Comparison of ENCODE assay signal across 11 cellular contexts in the genomic region with DNA sequence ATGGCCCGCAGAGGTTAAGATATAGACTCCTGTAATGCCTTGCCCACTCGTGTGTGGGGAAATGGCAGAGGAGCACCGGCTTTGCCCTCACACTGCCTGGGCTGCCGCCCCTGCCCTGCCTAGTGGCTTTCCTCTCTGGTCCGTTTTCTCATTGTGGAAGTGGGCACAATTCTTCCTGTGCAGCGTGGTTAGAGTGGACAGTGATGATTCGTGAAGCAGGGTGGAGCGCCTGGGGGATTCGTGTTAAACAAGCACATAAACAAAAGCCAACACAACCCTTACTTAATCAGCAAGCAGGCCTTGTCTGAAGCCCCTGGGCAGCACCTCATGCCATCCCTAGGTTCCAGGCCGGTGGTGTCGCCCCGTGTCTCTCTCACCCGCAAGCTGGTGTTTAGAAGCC.
DNase-seq lines count a peak whose midpoint lies in the region; ATAC-seq, FAIRE-seq and TF ChIP-seq lines count a peak whose summit lies in the region.
"Had no signal": no experiment of that assay in that cellular context is flagged by ENCODE, and none has a peak within 500 bp of the region (broad histone marks: within the 10 kb centered on the region; RNA-seq: fewer than 3 reads in every experiment).

No MANE protein-coding gene starts in this region.

- H3K4me1 Mint-ChIP-seq in HFFc6 (ENCODE audit: low read depth) = peaks cover 71% of the 10 kb centered on the region
- H3K4me1 Mint-ChIP-seq in central memory CD8-positive, alpha-beta T cell = peaks cover 73% of the 10 kb centered on the region

- peak overlapping the region; percentile 9; the same call in 1 of the 2 replicates for H3K4me3 Mint-ChIP-seq in HFFc6
- H3K4me3 Mint-ChIP-seq in central memory CD8-positive, alpha-beta T cell = peak overlapping the region; percentile 60

- no peak for DNase-seq in HFFc6
- no peak for DNase-seq in central memory CD8-positive, alpha-beta T cell (ENCODE audit: low spot score in 2 of 2)
- DNase-seq in osteoblast (ENCODE audit: insufficient read length, low spot score, missing footprints) = no peak
- no peak for DNase-seq in GM19239 (ENCODE audit: insufficient read length, low spot score)
- DNase-seq in amniotic stem cell (lab: John Stamatoyannopoulos, UW) = no peak
- no peak for DNase-seq in NK-92 (lab: John Stamatoyannopoulos, UW; ENCODE audit: unreplicated experiment)
- DNase-seq in left lung = no peak
- DNase-seq: SIG-M5, trophoblast cell had no signal

- peaks cover 16% of the 10 kb centered on the region for H3K9me3 Mint-ChIP-seq in HFFc6
- no peaks in the 10 kb centered on the region for H3K9me3 Mint-ChIP-seq in central memory CD8-positive, alpha-beta T cell

- H2AFZ ChIP-seq in osteoblast (ENCODE audit: low read length) = no peak overlapping the region

- H3K4me3 ChIP-seq in BLaER1 (no peak overlapping the region; the same call in 1 of the 2 replicates), osteoblast (ENCODE audit: insufficient read depth, low read length) (no peak overlapping the region), left lung (no peak overlapping the region)

- H3K36me3 Mint-ChIP-seq in HFFc6 (ENCODE audit: low read depth) = peaks cover 36% of the 10 kb centered on the region
- peaks cover 13% of the 10 kb centered on the region for H3K36me3 Mint-ChIP-seq in central memory CD8-positive, alpha-beta T cell (ENCODE audit: insufficient read depth)

- H3K36me3 ChIP-seq in BLaER1 = peaks cover 10% of the 10 kb centered on the region
- H3K36me3 ChIP-seq in osteoblast (ENCODE audit: insufficient read depth, low read length) = peaks cover 13% of the 10 kb centered on the region
- H3K36me3 ChIP-seq in left lung = no peaks in the 10 kb centered on the region

- peak overlapping the region; percentile 74; the same call in 1 of the 2 replicates for H3K9ac ChIP-seq in BLaER1

- intact Hi-C loops in left lung (cut with DNase I) = no loop called here

- H4K20me1 ChIP-seq in BLaER1 = no peaks in the 10 kb centered on the region
- H4K20me1 ChIP-seq in osteoblast (ENCODE audit: insufficient read depth, low read length) = peaks cover 25% of the 10 kb centered on the region

- H3K27ac ChIP-seq in BLaER1 = peak overlapping the region; percentile 96
- peak overlapping the region; percentile 58 for H3K27ac ChIP-seq in osteoblast (ENCODE audit: low read depth, low read length)
- H3K27ac ChIP-seq in left lung = no peak overlapping the region

- no peak for TF ChIP-seq CTCF in HFFc6 (IDR thresholded peaks at IDR 0.05)
- no peak for TF ChIP-seq CTCF in osteoblast (IDR thresholded peaks at IDR 0.05; ENCODE audit: extremely low read depth, low read depth, low read length)
- no peak for TF ChIP-seq CTCF in left lung (IDR thresholded peaks at IDR 0.05)

- FAIRE-seq in GM19239 (lab: Jason Lieb, UNC) = no peak
- FAIRE-seq: frontal cortex had no signal

- peak overlapping the region; percentile 68 for H3K27ac Mint-ChIP-seq in HFFc6
- peak overlapping the region; percentile 83 for H3K27ac Mint-ChIP-seq in central memory CD8-positive, alpha-beta T cell (ENCODE audit: low read depth)

- H3K79me2 ChIP-seq in osteoblast (ENCODE audit: insufficient read depth, low read length) = peaks cover 94% of the 10 kb centered on the region

- H3K4me1 ChIP-seq in BLaER1 (peaks cover 100% of the 10 kb centered on the region), osteoblast (ENCODE audit: insufficient read depth, low read length) (peaks cover 60% of the 10 kb centered on the region), left lung (peaks cover 27 to 56% of the 10 kb centered on the region in 2 donors)

- H3K4me2 ChIP-seq in BLaER1 (peak overlapping the region; percentile 95), osteoblast (ENCODE audit: insufficient read depth, low read length) (no peak overlapping the region)

- no peaks in the 10 kb centered on the region for H3K9me3 ChIP-seq in BLaER1
- no peaks in the 10 kb centered on the region for H3K9me3 ChIP-seq in osteoblast (ENCODE audit: low read depth, low read length)
- H3K9me3 ChIP-seq in left lung = no peaks in the 10 kb centered on the region

- ATAC-seq in central memory CD8-positive, alpha-beta T cell (replicated peaks; ENCODE audit: extremely low read depth, poor library complexity, severe bottlenecking) = no peak
- no peak for ATAC-seq in left lung

- H3K27me3 ChIP-seq in BLaER1 = no peaks in the 10 kb centered on the region
- no peaks in the 10 kb centered on the region for H3K27me3 ChIP-seq in osteoblast (ENCODE audit: insufficient read depth, low read length)
- no peaks in the 10 kb centered on the region for H3K27me3 ChIP-seq in left lung

- H3K27me3 Mint-ChIP-seq in HFFc6 (ENCODE audit: insufficient read depth) = peaks cover 18% of the 10 kb centered on the region
- no peaks in the 10 kb centered on the region for H3K27me3 Mint-ChIP-seq in central memory CD8-positive, alpha-beta T cell

Comparison
In these comparisons a context has a peak if more than half of its experiments do, and no peak if none do; other contexts are left out.
1. H3K27ac ChIP-seq: peak in BLaER1 (single experiment) and osteoblast (single experiment); none in left lung (0 of 2).